Comparison of ENCODE assay signal across 8 cellular contexts in the genomic region with DNA sequence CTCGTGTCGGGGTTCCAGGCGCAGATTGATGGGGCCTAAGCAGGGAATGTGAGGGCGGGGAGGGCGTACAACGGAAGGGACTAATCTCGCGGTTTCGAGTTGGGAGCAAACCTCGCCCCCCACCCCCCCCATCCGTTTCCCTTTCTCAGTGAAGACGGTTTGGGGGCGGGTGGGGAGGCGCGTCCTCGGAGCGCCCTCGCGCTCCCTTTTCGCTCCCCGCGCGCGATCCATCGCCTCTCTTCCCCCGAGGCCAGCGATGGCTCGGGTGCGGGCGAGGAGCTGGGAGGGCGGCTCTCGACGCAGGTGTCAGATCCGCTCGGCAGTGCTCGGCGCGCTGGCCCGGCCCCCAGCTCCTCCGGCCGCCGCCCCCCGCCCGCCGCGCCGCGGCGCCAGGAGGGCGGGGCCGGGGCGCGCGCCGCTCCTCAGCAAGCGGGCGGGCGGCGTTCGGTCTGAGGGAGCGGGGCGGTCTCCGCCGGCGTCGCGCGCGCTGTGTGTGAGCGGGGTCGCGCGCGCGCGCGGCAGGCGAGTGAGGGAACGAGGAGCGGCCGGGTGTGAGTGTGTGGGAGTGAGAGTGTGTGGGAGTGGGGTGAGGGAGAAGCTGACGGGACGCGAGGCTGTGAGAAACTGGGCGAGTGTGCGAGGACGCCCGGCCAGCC. TPM values are rescaled to one million over a fixed set of nuclear protein-coding genes. Genes with fewer than 3 reads are reported as not detected.
DNase-seq lines count a peak whose midpoint lies in the region; ATAC-seq lines count a peak whose summit lies in the region.

A gene with protein sequence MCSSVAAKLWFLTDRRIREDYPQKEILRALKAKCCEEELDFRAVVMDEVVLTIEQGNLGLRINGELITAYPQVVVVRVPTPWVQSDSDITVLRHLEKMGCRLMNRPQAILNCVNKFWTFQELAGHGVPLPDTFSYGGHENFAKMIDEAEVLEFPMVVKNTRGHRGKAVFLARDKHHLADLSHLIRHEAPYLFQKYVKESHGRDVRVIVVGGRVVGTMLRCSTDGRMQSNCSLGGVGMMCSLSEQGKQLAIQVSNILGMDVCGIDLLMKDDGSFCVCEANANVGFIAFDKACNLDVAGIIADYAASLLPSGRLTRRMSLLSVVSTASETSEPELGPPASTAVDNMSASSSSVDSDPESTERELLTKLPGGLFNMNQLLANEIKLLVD (plus strand): TSS at position 516 of the 656 bp plus-strand sequence. CDS start 15,876 bp downstream, outside the sequence.

- ATAC-seq in HG03066 (IDR thresholded peaks at IDR 0.05; ENCODE audit: low read depth, unreplicated experiment) (peak; percentile 73), left lobe of liver (peak; percentile 91)

- DNase-seq in SIG-M5 treated with dmso at 0.1 percent for 504 hours (lab: John Stamatoyannopoulos, UW; ENCODE audit: unreplicated experiment) (peak; percentile 72), SIG-M5 (lab: John Stamatoyannopoulos, UW) (no peak), NCI-H2227 treated with DMSO at 0.1 percent for 48 hours (lab: John Stamatoyannopoulos, UW) (peak; percentile 64), dedifferentiated amniotic fluid mesenchymal stem cell (ENCODE audit: extremely low spot score) (peak; percentile 53), left lobe of liver (ENCODE audit: low spot score) (peak; percentile 62)
- peak; percentile 75 for DNase-seq in activated CD4-positive, alpha-beta T cell treated with anti-CD3 and anti-CD28 coated beads for 48 hours
- peak; percentile 74 to 83 for DNase-seq in stimulated activated CD4-positive, alpha-beta T cell treated with anti-CD3 and anti-CD28 coated beads, Interleukin-1b, Interleukin-23, amount 100 ng/mL, for 4 hours (ENCODE audit: low read depth in 2 of 2)

RNA-seq across cellular contexts. Expression of the gene that starts here (rescaled TPM):
- 1.9 TPM for total RNA-seq in left lobe of liver
